In genomic region chr3:7682822-7683229, GRCh38 we compare ENCODE assay signal across 10 cellular contexts.
A peak's percentile ranks its signal among the peaks of the same experiment; 100 is the strongest.
DNase-seq lines count a peak whose midpoint lies in the region; ATAC-seq and TF ChIP-seq lines count a peak whose summit lies in the region.
"Had no signal": no experiment of that assay in that cellular context is flagged by ENCODE, and none has a peak within 500 bp of the region (broad histone marks: within the 10 kb centered on the region; RNA-seq: fewer than 3 reads in every experiment).

No MANE protein-coding gene starts in this region.

- H3K27ac ChIP-seq in SJSA1, result peak overlapping the region; percentile 56
- no peak overlapping the region for H3K27ac ChIP-seq in uterus

- no peaks in the 10 kb centered on the region for H3K36me3 Mint-ChIP-seq in mesothelial cell of epicardium

- H3K9me3 ChIP-seq in SJSA1 (replicated peaks) (no peaks in the 10 kb centered on the region; the same call in 1 of the 2 replicates), uterus (no peaks in the 10 kb centered on the region)

- H3K27me3 Mint-ChIP-seq in mesothelial cell of epicardium (ENCODE audit: low read depth), result no peaks in the 10 kb centered on the region

- DNase-seq in COLO829 (ENCODE audit: low spot score), result peak; percentile 61
- DNase-seq in SJSA1 (ENCODE audit: low read depth in 1 of 2, low spot score in 2 of 2), result peak; percentile 54 to 66
- peak; percentile 99 for DNase-seq in fibroblast of pulmonary artery (ENCODE audit: low read depth)
- no peak for DNase-seq in mesothelial cell of epicardium (ENCODE audit: low spot score in 2 of 2, unreplicated experiment in 2 of 2)
- no peak for DNase-seq in NCI-H1105 (lab: John Stamatoyannopoulos, UW)
- no peak for DNase-seq in uterus
- DNase-seq: DMS 273 treated with DMSO at 0.1 percent for 48 hours, midbrain had no signal

- intact Hi-C loops in uterus (cut with DNase I; ENCODE audit: low total_unique reads), result no loop called here

- H3K4me1 Mint-ChIP-seq in mesothelial cell of epicardium, result peaks cover 11% of the 10 kb centered on the region

- no peak for TF ChIP-seq CTCF in fibroblast of pulmonary artery (IDR thresholded peaks at IDR 0.05; ENCODE audit: low read length, missing control alignments)
- TF ChIP-seq CTCF in mesothelial cell of epicardium (IDR thresholded peaks at IDR 0.05; ENCODE audit: unreplicated experiment), result no peak
- no peak for TF ChIP-seq CTCF in uterus (IDR thresholded peaks at IDR 0.05)

- no peak for ATAC-seq in HG03135 (IDR thresholded peaks at IDR 0.05; ENCODE audit: unreplicated experiment)
- ATAC-seq in HG02981 (IDR thresholded peaks at IDR 0.05; ENCODE audit: unreplicated experiment), result no peak

- peak overlapping the region; percentile 85 for H3K27ac Mint-ChIP-seq in mesothelial cell of epicardium

- no peak overlapping the region for H3K4me3 ChIP-seq in SJSA1
- H3K4me3 ChIP-seq in fibroblast of pulmonary artery (replicated peaks; ENCODE audit: low read depth, low read length), result no peak overlapping the region
- no peak overlapping the region for H3K4me3 ChIP-seq in uterus

- TF ChIP-seq POLR2A in uterus (IDR thresholded peaks at IDR 0.05), result no peak

- H3K9me3 Mint-ChIP-seq in mesothelial cell of epicardium, result peaks cover 11% of the 10 kb centered on the region

- H3K36me3 ChIP-seq in SJSA1, result no peaks in the 10 kb centered on the region
- H3K36me3 ChIP-seq in uterus, result no peaks in the 10 kb centered on the region

- no peak overlapping the region for H3K4me3 Mint-ChIP-seq in mesothelial cell of epicardium

- H3K4me1 ChIP-seq in SJSA1 (replicated peaks) (peaks cover 27% of the 10 kb centered on the region), uterus (no peaks in the 10 kb centered on the region)

- H3K27me3 ChIP-seq in SJSA1 (replicated peaks) (no peaks in the 10 kb centered on the region), uterus (no peaks in the 10 kb centered on the region)

Comparison
In these comparisons a context has a peak if more than half of its experiments do, and no peak if none do; other contexts are left out.
1. DNase-seq: peak in COLO829 (single experiment), SJSA1 (2 of 2) and fibroblast of pulmonary artery (single experiment); none in mesothelial cell of epicardium (0 of 2), NCI-H1105 (single experiment) and uterus (0 of 2).